8 cellular contexts compared by ENCODE assay signal in genomic region chr18:46250084-46250811, GRCh38.
DNase-seq lines count a peak whose midpoint lies in the region; ATAC-seq, FAIRE-seq and TF ChIP-seq lines count a peak whose summit lies in the region.

No MANE protein-coding gene starts in this region.

- H3K9ac ChIP-seq in liver (ENCODE audit: low read depth in 1 of 2, low read length in 2 of 2) (peak overlapping the region in 1 of 2 donors; percentile 47), HepG2 (ENCODE audit: insufficient read depth, low read depth, low read length) (no peak overlapping the region), skeletal muscle tissue (ENCODE audit: low read depth in 1 of 3, low read length in 3 of 3) (no peak overlapping the region)

- H3K4me3 Mint-ChIP-seq in activated T-cell treated with anti-CD3 and anti-CD28 coated beads, Interleukin-2, amount 50 U/mL, for 4 hours = peak overlapping the region; percentile 61

- TF ChIP-seq CTCF in liver (IDR thresholded peaks at IDR 0.05; ENCODE audit: low read depth, low read length, missing input control) = no peak
- TF ChIP-seq CTCF in HepG2 (CRISPR knock-in tag; IDR thresholded peaks at IDR 0.05) = no peak
- no peak for TF ChIP-seq CTCF in ascending aorta (IDR thresholded peaks at IDR 0.05)

- DNase-seq in HepG2 (ENCODE audit: low spot score) (no peak), NCI-H510A treated with DMSO at 0.1 percent for 48 hours (lab: John Stamatoyannopoulos, UW) (peak; percentile 82), glomerular visceral epithelial cell (ENCODE audit: extremely low spot score) (peak; percentile 93), ascending aorta (ENCODE audit: low spot score in 2 of 2) (no peak)
- DNase-seq in activated T-cell treated with anti-CD3 and anti-CD28 coated beads, Interleukin-2, amount 50 U/mL, for 4 hours = peak; percentile 24

- H3K9me3 ChIP-seq in liver (ENCODE audit: control insufficient read depth in 4 of 4, low read length in 3 of 4) = no peaks in the 10 kb centered on the region
- H3K9me3 ChIP-seq in HepG2 (ENCODE audit: low read length) = no peaks in the 10 kb centered on the region
- H3K9me3 ChIP-seq in skeletal muscle tissue (ENCODE audit: control insufficient read depth in 3 of 3, low read length in 3 of 3) = no peaks in the 10 kb centered on the region
- H3K9me3 ChIP-seq in ascending aorta = no peaks in the 10 kb centered on the region

- peaks cover 54% of the 10 kb centered on the region for H3K4me1 Mint-ChIP-seq in activated T-cell treated with anti-CD3 and anti-CD28 coated beads, Interleukin-2, amount 50 U/mL, for 4 hours (ENCODE audit: low read depth)

- no peaks in the 10 kb centered on the region for H3K79me2 ChIP-seq in HepG2 (ENCODE audit: insufficient read depth, low read length)

- TF ChIP-seq RAD21 in liver (IDR thresholded peaks at IDR 0.05) (no peak), HepG2 (CRISPR knock-in tag; IDR thresholded peaks at IDR 0.05) (no peak)

- CTCF ChIA-PET in HepG2 (lab: Yijun Ruan, JAX; ENCODE audit: low intra/inter-chr PET ratio, low total read pairs) = no interaction called here

- no TSS peak for BruUV-seq in HepG2 (replicated peaks; lab: Mats Ljungman, UMichigan)

- no peak for TF ChIP-seq POLR2A in HepG2 (IDR thresholded peaks at IDR 0.05; ENCODE audit: insufficient read depth in 1 of 2, low read depth in 2 of 2, low read length in 2 of 2)

- no peak for ATAC-seq in HepG2
- ATAC-seq in HG02981 (IDR thresholded peaks at IDR 0.05; ENCODE audit: unreplicated experiment) = peak; percentile 97
- peak; percentile 86 to 93 for ATAC-seq in activated T-cell treated with anti-CD3 and anti-CD28 coated beads, Interleukin-2, amount 50 U/mL, for 4 hours

- no peak for FAIRE-seq in HepG2 (lab: Jason Lieb, UNC)

- POLR2A ChIA-PET in HepG2 (lab: Yijun Ruan, JAX) = no interaction called here

- peaks cover 20% of the 10 kb centered on the region for H3K36me3 Mint-ChIP-seq in activated T-cell treated with anti-CD3 and anti-CD28 coated beads, Interleukin-2, amount 50 U/mL, for 4 hours (ENCODE audit: insufficient read depth)

- no peak overlapping the region for H2AFZ ChIP-seq in HepG2 (ENCODE audit: low read length)

- intact Hi-C loops in HepG2 (cut with micrococcal nuclease; ENCODE audit: unreplicated experiment) = no loop called here
- intact Hi-C loops in ascending aorta (cut with DNase I) = no loop called here

- no peak overlapping the region for H3K4me3 ChIP-seq in liver (ENCODE audit: low read depth in 1 of 3, low read length in 3 of 3)
- H3K4me3 ChIP-seq in HepG2 (replicated peaks in 1 of 3; ENCODE audit: insufficient read depth in 1 of 3, low read depth in 2 of 3, low read length in 3 of 3) = no peak overlapping the region
- H3K4me3 ChIP-seq in skeletal muscle tissue (ENCODE audit: low read length in 3 of 3) = no peak overlapping the region
- no peak overlapping the region for H3K4me3 ChIP-seq in ascending aorta

- H4K20me1 ChIP-seq in HepG2 (ENCODE audit: insufficient read depth, low read length) = no peaks in the 10 kb centered on the region

- H3K27ac ChIP-seq in liver (ENCODE audit: low read depth in 1 of 2, low read length in 2 of 2) (peak overlapping the region in 1 of 2 donors; percentile 70), HepG2 (ENCODE audit: extremely low read length, insufficient read depth, low read length) (no peak overlapping the region), skeletal muscle tissue (ENCODE audit: low read depth, low read length) (peak overlapping the region; percentile 32), ascending aorta (no peak overlapping the region)

- no peaks in the 10 kb centered on the region for H3K27me3 ChIP-seq in liver (ENCODE audit: control insufficient read depth in 4 of 4, insufficient read depth in 4 of 4, low read length in 3 of 4)
- no peaks in the 10 kb centered on the region for H3K27me3 ChIP-seq in HepG2 (ENCODE audit: control insufficient read depth in 1 of 2, insufficient read depth in 2 of 2, low read length in 2 of 2)
- no peaks in the 10 kb centered on the region for H3K27me3 ChIP-seq in skeletal muscle tissue (ENCODE audit: control insufficient read depth in 3 of 3, insufficient read depth in 3 of 3, low read length in 3 of 3)
- H3K27me3 ChIP-seq in ascending aorta = no peaks in the 10 kb centered on the region

- H3K9me3 Mint-ChIP-seq in activated T-cell treated with anti-CD3 and anti-CD28 coated beads, Interleukin-2, amount 50 U/mL, for 4 hours = no peaks in the 10 kb centered on the region

- no peak overlapping the region for H3K4me2 ChIP-seq in HepG2 (ENCODE audit: low read depth, low read length)

- TF ChIP-seq EP300 in HepG2 (IDR thresholded peaks at IDR 0.05; ENCODE audit: low read depth in 2 of 2, low read length in 2 of 2) (no peak), HepG2 (CRISPR knock-in tag; IDR thresholded peaks at IDR 0.05; ENCODE audit: borderline replicate concordance) (no peak)

- H3K36me3 ChIP-seq in liver (ENCODE audit: control insufficient read depth in 4 of 4, insufficient read depth in 3 of 4, low read depth in 1 of 4, low read length in 3 of 4) = peaks cover 0 to 3% (median 0%) of the 10 kb centered on the region in 4 donors
- H3K36me3 ChIP-seq in HepG2 (replicated peaks in 1 of 2; ENCODE audit: control insufficient read depth in 1 of 2, insufficient read depth in 2 of 2, low read length in 2 of 2) = peaks cover 0 to 11% of the 10 kb centered on the region in 2 experiments; a peak in 2 of 5 replicates
- H3K36me3 ChIP-seq in skeletal muscle tissue (ENCODE audit: control insufficient read depth in 3 of 3, insufficient read depth in 3 of 3, low read length in 3 of 3) = peaks cover 0 to 6% (median 0%) of the 10 kb centered on the region in 3 donors
- H3K36me3 ChIP-seq in ascending aorta = no peaks in the 10 kb centered on the region

- WGBS in liver = 38% methylated on average over 4 of the region's 4 CpGs
- WGBS in HepG2 (ENCODE audit: low lambda C conversion rate) = 94% methylated on average over 4 of the region's 4 CpGs

- no peaks in the 10 kb centered on the region for H3K4me1 ChIP-seq in liver (ENCODE audit: control insufficient read depth in 4 of 4, insufficient read depth in 4 of 4, low read length in 3 of 4)
- no peaks in the 10 kb centered on the region for H3K4me1 ChIP-seq in HepG2 (ENCODE audit: insufficient read depth, low read length)
- H3K4me1 ChIP-seq in skeletal muscle tissue (ENCODE audit: control insufficient read depth in 3 of 3, insufficient read depth in 3 of 3, low read length in 3 of 3) = peaks cover 5 to 14% (median 13%) of the 10 kb centered on the region in 3 donors
- no peaks in the 10 kb centered on the region for H3K4me1 ChIP-seq in ascending aorta

- in situ Hi-C loops in HepG2 (cut with HindIII; ENCODE audit: extremely low pct_ligation_motif_present, low pct_unique_long_range_greater_than_20kb) = no loop called here

- no peaks in the 10 kb centered on the region for H3K27me3 Mint-ChIP-seq in activated T-cell treated with anti-CD3 and anti-CD28 coated beads, Interleukin-2, amount 50 U/mL, for 4 hours (ENCODE audit: low read depth)

TF ChIP-seq in liver, 16 proteins besides CTCF, POLR2A, EP300 and RAD21:
- TF ChIP-seq JUND (IDR thresholded peaks at IDR 0.05) (peak; percentile 20 to 32), GABPA (IDR thresholded peaks at IDR 0.05 in 1 of 2, conservative IDR thresholded peaks at IDR 0.05 in 1 of 2) (peak in 1 of 2 donors; percentile 24), SP1 (IDR thresholded peaks at IDR 0.05) (peak; percentile 24), HNF4G (IDR thresholded peaks at IDR 0.05) (no peak)

TF ChIP-seq in HepG2, 621 proteins besides CTCF, POLR2A, EP300 and RAD21 (continues in another document):
- TF ChIP-seq ATF4 (CRISPR knock-in tag; IDR thresholded peaks at IDR 0.05) = no peak
- no peak for TF ChIP-seq ZNF20 (CRISPR knock-in tag; IDR thresholded peaks at IDR 0.05)
- TF ChIP-seq TGIF2 (CRISPR knock-in tag; IDR thresholded peaks at IDR 0.05) = no peak
- TF ChIP-seq, protein P1, sequence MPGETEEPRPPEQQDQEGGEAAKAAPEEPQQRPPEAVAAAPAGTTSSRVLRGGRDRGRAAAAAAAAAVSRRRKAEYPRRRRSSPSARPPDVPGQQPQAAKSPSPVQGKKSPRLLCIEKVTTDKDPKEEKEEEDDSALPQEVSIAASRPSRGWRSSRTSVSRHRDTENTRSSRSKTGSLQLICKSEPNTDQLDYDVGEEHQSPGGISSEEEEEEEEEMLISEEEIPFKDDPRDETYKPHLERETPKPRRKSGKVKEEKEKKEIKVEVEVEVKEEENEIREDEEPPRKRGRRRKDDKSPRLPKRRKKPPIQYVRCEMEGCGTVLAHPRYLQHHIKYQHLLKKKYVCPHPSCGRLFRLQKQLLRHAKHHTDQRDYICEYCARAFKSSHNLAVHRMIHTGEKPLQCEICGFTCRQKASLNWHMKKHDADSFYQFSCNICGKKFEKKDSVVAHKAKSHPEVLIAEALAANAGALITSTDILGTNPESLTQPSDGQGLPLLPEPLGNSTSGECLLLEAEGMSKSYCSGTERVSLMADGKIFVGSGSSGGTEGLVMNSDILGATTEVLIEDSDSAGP (CRISPR knock-in tag; IDR thresholded peaks at IDR 0.05; ENCODE audit: borderline replicate concordance) = no peak
- TF ChIP-seq, protein P2, sequence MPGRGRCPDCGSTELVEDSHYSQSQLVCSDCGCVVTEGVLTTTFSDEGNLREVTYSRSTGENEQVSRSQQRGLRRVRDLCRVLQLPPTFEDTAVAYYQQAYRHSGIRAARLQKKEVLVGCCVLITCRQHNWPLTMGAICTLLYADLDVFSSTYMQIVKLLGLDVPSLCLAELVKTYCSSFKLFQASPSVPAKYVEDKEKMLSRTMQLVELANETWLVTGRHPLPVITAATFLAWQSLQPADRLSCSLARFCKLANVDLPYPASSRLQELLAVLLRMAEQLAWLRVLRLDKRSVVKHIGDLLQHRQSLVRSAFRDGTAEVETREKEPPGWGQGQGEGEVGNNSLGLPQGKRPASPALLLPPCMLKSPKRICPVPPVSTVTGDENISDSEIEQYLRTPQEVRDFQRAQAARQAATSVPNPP (CRISPR knock-in tag; IDR thresholded peaks at IDR 0.05) = no peak
- TF ChIP-seq ZNF569 (CRISPR knock-in tag; IDR thresholded peaks at IDR 0.05; ENCODE audit: borderline replicate concordance) = no peak
- TF ChIP-seq NCOA1 (CRISPR knock-in tag; IDR thresholded peaks at IDR 0.05) = no peak

Comparison
In these comparisons a context has a peak if more than half of its experiments do, and no peak if none do; other contexts are left out.
1. DNase-seq: peak in NCI-H510A treated with DMSO at 0.1 percent for 48 hours (single experiment), activated T-cell treated with anti-CD3 and anti-CD28 coated beads, Interleukin-2, amount 50 U/mL, for 4 hours (single experiment) and glomerular visceral epithelial cell (single experiment); none in HepG2 (single experiment) and ascending aorta (0 of 2).